ENCODE assay signal across 16 cellular contexts in genomic region chr3:128176270-128176831, GRCh38.
"Had no signal": no experiment of that assay in that cellular context is flagged by ENCODE, and none has a peak within 500 bp of the region (broad histone marks: within the 10 kb centered on the region; RNA-seq: fewer than 3 reads in every experiment).

No MANE protein-coding gene starts in this region.

- H3K27me3 ChIP-seq: heart right ventricle, neural progenitor cell, ovary, right atrium auricular region had no signal

- H3K27ac Mint-ChIP-seq: natural killer cell, neural progenitor cell had no signal

- H3K9me3 ChIP-seq: heart right ventricle, mucosa of descending colon, ovary, right atrium auricular region had no signal

- DNase-seq: effector CD8-positive, alpha-beta T cell; heart right ventricle; hypothalamus; kidney glomerular epithelial cell; mammary epithelial cell; mucosa of descending colon; natural killer cell; nucleus accumbens; ovary; small intestine; stimulated activated CD4-positive, alpha-beta T cell treated with anti-CD3 and anti-CD28 coated beads, Interleukin-2, amount 100 ng/mL, for 48 hours; stimulated activated naive CD4-positive, alpha-beta T cell treated with Interleukin-2 at 50 U/mL for 16 hours; trophoblast cell had no signal

- H3K27ac ChIP-seq: coronary artery, neural progenitor cell, ovary, right atrium auricular region had no signal

- H3K4me2 ChIP-seq: neural progenitor cell had no signal

- H3K9me3 Mint-ChIP-seq: natural killer cell, neural progenitor cell had no signal

- H3K36me3 Mint-ChIP-seq: natural killer cell, neural progenitor cell had no signal

- H3K4me3 ChIP-seq: coronary artery, heart right ventricle, mucosa of descending colon, neural progenitor cell, ovary, right atrium auricular region had no signal

- H3K36me3 ChIP-seq: heart right ventricle, neural progenitor cell, ovary, right atrium auricular region had no signal

- H2AFZ ChIP-seq: neural progenitor cell had no signal

- ATAC-seq: heart right ventricle, mucosa of descending colon, natural killer cell had no signal

- H3K9ac ChIP-seq: neural progenitor cell had no signal

- H3K4me3 Mint-ChIP-seq: natural killer cell, neural progenitor cell had no signal
